In genomic region chr5:180099733-180100611, GRCh38 we compare ENCODE assay signal across 17 cellular contexts. TPM values are rescaled to one million over a fixed set of nuclear protein-coding genes. Genes with fewer than 3 reads are reported as not detected.
DNase-seq lines count a peak whose midpoint lies in the region; ATAC-seq lines count a peak whose summit lies in the region.
"Had no signal": no experiment of that assay in that cellular context is flagged by ENCODE, and none has a peak within 500 bp of the region (broad histone marks: within the 10 kb centered on the region; RNA-seq: fewer than 3 reads in every experiment).

No MANE protein-coding gene starts in this region.

- no peaks in the 10 kb centered on the region for H3K4me1 Mint-ChIP-seq in activated T-helper 1 cell treated with anti-CD3 and anti-CD28 coated beads, Interleukin-12 subunit alpha, Interleukin-12 subunit beta, Interleukin-2, Interleukin-4 antibody, amounts not matched to agents 30 ng/mL and 10 ng/mL and 1 ng/mL, durations not matched to agents 14 hours and 24 hours and 36 hours (ENCODE audit: low read depth)
- H3K4me1 Mint-ChIP-seq: CD4-positive, alpha-beta memory T cell had no signal

- no peaks in the 10 kb centered on the region for H3K36me3 ChIP-seq in BLaER1
- H3K36me3 ChIP-seq: BE2C had no signal

- no peaks in the 10 kb centered on the region for H3K27me3 ChIP-seq in BLaER1
- H3K27me3 ChIP-seq: BE2C had no signal

- no peak overlapping the region for H3K9ac ChIP-seq in BLaER1

- H3K27me3 Mint-ChIP-seq in activated T-helper 1 cell treated with anti-CD3 and anti-CD28 coated beads, Interleukin-12 subunit alpha, Interleukin-12 subunit beta, Interleukin-2, Interleukin-4 antibody, amounts not matched to agents 30 ng/mL and 10 ng/mL and 1 ng/mL, durations not matched to agents 14 hours and 24 hours and 36 hours (ENCODE audit: insufficient read depth): peaks cover 3% of the 10 kb centered on the region

- no peaks in the 10 kb centered on the region for H4K20me1 ChIP-seq in BLaER1

- no peak overlapping the region for H3K4me3 ChIP-seq in BLaER1
- H3K4me3 ChIP-seq: PC-9 had no signal

- H3K4me3 Mint-ChIP-seq in activated T-helper 1 cell treated with anti-CD3 and anti-CD28 coated beads, Interleukin-12 subunit alpha, Interleukin-12 subunit beta, Interleukin-2, Interleukin-4 antibody, amounts not matched to agents 30 ng/mL and 10 ng/mL and 1 ng/mL, durations not matched to agents 14 hours and 24 hours and 36 hours: no peak overlapping the region
- H3K4me3 Mint-ChIP-seq: CD4-positive, alpha-beta memory T cell; HFFc6 had no signal

- DNase-seq in AG20443 (ENCODE audit: low spot score): peak; percentile 3
- peak; percentile 40 for DNase-seq in left lobe of liver (ENCODE audit: low spot score)
- DNase-seq in sciatic nerve (ENCODE audit: low spot score): peak; percentile 47
- DNase-seq in activated T-helper 1 cell treated with anti-CD3 and anti-CD28 coated beads, Interleukin-12 subunit alpha, Interleukin-12 subunit beta, Interleukin-2, Interleukin-4 antibody, amounts not matched to agents 30 ng/mL and 10 ng/mL and 1 ng/mL, durations not matched to agents 14 hours and 24 hours and 36 hours (ENCODE audit: low spot score): no peak
- DNase-seq in superior temporal gyrus (ENCODE audit: extremely low spot score): no peak
- DNase-seq: BE2C; Calu3; CD4-positive, alpha-beta memory T cell; HFFc6; NCI-H1092; NCI-H146; NCI-H2081; NCI-H510A; NCI-H82; PC-9 had no signal

- peaks cover 22% of the 10 kb centered on the region for H3K4me1 ChIP-seq in BLaER1
- H3K4me1 ChIP-seq: BE2C had no signal

- H3K9me3 ChIP-seq in BLaER1: peaks cover 12% of the 10 kb centered on the region
- H3K9me3 ChIP-seq: BE2C had no signal

- intact Hi-C loops in sciatic nerve (cut with DNase I): no loop called here
- intact Hi-C loops in activated T-helper 1 cell treated with anti-CD3 and anti-CD28 coated beads, Interleukin-12 subunit alpha, Interleukin-12 subunit beta, Interleukin-2, Interleukin-4 antibody, amounts not matched to agents 30 ng/mL and 10 ng/mL and 1 ng/mL, durations not matched to agents 14 hours and 24 hours and 36 hours (cut with micrococcal nuclease): no loop called here

- no peak overlapping the region for H3K27ac Mint-ChIP-seq in activated T-helper 1 cell treated with anti-CD3 and anti-CD28 coated beads, Interleukin-12 subunit alpha, Interleukin-12 subunit beta, Interleukin-2, Interleukin-4 antibody, amounts not matched to agents 30 ng/mL and 10 ng/mL and 1 ng/mL, durations not matched to agents 14 hours and 24 hours and 36 hours
- H3K27ac Mint-ChIP-seq: CD4-positive, alpha-beta memory T cell; HFFc6 had no signal

- ATAC-seq in left lobe of liver (no peak), sciatic nerve (peak; percentile 15), HG03460 (IDR thresholded peaks at IDR 0.05; ENCODE audit: unreplicated experiment) (no peak)

- no peaks in the 10 kb centered on the region for H3K36me3 Mint-ChIP-seq in activated T-helper 1 cell treated with anti-CD3 and anti-CD28 coated beads, Interleukin-12 subunit alpha, Interleukin-12 subunit beta, Interleukin-2, Interleukin-4 antibody, amounts not matched to agents 30 ng/mL and 10 ng/mL and 1 ng/mL, durations not matched to agents 14 hours and 24 hours and 36 hours (ENCODE audit: low read depth)
- H3K36me3 Mint-ChIP-seq: CD4-positive, alpha-beta memory T cell had no signal

- H3K9me3 Mint-ChIP-seq in activated T-helper 1 cell treated with anti-CD3 and anti-CD28 coated beads, Interleukin-12 subunit alpha, Interleukin-12 subunit beta, Interleukin-2, Interleukin-4 antibody, amounts not matched to agents 30 ng/mL and 10 ng/mL and 1 ng/mL, durations not matched to agents 14 hours and 24 hours and 36 hours: no peaks in the 10 kb centered on the region
- H3K9me3 Mint-ChIP-seq: CD4-positive, alpha-beta memory T cell had no signal

- H3K27ac ChIP-seq in BLaER1: peak overlapping the region; percentile 30; the same call in 1 of the 2 replicates
- H3K27ac ChIP-seq: PC-9 had no signal

- no peak overlapping the region for H3K4me2 ChIP-seq in BLaER1
- H3K4me2 ChIP-seq: PC-9 had no signal

RNA-seq across cellular contexts. Expression of gene RNF130, which starts 28.4 kb away (rescaled TPM):
- total RNA-seq in left lobe of liver (102 TPM), sciatic nerve (118 TPM)
- 7.6 and 7.7 TPM in 2 replicates for total RNA-seq in activated T-helper 1 cell treated with anti-CD3 and anti-CD28 coated beads, Interleukin-12 subunit alpha, Interleukin-12 subunit beta, Interleukin-2, Interleukin-4 antibody, amounts not matched to agents 30 ng/mL and 10 ng/mL and 1 ng/mL, durations not matched to agents 14 hours and 24 hours and 36 hours

Comparison
In these comparisons a context has a peak if more than half of its experiments do, and no peak if none do; other contexts are left out.
1. DNase-seq: peak in AG20443 (single experiment), left lobe of liver (single experiment) and sciatic nerve (single experiment); none in activated T-helper 1 cell treated with anti-CD3 and anti-CD28 coated beads, Interleukin-12 subunit alpha, Interleukin-12 subunit beta, Interleukin-2, Interleukin-4 antibody, amounts not matched to agents 30 ng/mL and 10 ng/mL and 1 ng/mL, durations not matched to agents 14 hours and 24 hours and 36 hours (single experiment) and superior temporal gyrus (single experiment).
2. RNA of gene RNF130, which starts 28.4 kb away (total RNA-seq): 118 TPM in sciatic nerve (single experiment) and 102 TPM in left lobe of liver (single experiment); 7.6 to 7.7 TPM in activated T-helper 1 cell treated with anti-CD3 and anti-CD28 coated beads, Interleukin-12 subunit alpha, Interleukin-12 subunit beta, Interleukin-2, Interleukin-4 antibody, amounts not matched to agents 30 ng/mL and 10 ng/mL and 1 ng/mL, durations not matched to agents 14 hours and 24 hours and 36 hours; every median in the first group is over 10 times any median in the second.